In the genomic region with DNA sequence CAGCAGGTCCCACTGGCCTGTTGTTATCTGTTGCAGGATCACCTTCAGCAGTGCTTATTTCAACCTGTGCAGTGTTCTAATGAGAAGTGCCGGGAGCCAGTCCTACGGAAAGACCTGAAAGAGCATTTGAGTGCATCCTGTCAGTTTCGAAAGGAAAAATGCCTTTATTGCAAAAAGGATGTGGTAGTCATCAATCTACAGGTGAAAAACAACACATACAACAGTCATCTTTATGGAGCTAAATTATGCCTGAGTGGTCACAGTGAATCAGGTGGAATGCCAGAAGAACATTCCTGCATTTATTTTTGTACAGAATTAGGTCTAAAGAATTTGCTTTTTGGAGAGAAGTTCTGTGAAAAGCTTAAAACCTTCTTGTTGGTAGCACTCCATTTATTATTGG, we compare ENCODE assay signal across 1 cellular context.
TF ChIP-seq lines count a peak whose summit lies in the region.

No MANE protein-coding gene starts in this region.

TF ChIP-seq in IMR-90, 13 proteins besides CTCF, POLR2A, EP300 and RAD21:
- TF ChIP-seq SMC3 (IDR thresholded peaks at IDR 0.05; ENCODE audit: low read depth, low read length), result no peak
- TF ChIP-seq RCOR1 (IDR thresholded peaks at IDR 0.05; ENCODE audit: insufficient replicate concordance, low read length), result no peak
- no peak for TF ChIP-seq RFX5 (IDR thresholded peaks at IDR 0.05; ENCODE audit: low read depth, low read length)
- no peak for TF ChIP-seq CHD1 (IDR thresholded peaks at IDR 0.05; ENCODE audit: low read depth, low read length)
- no peak for TF ChIP-seq MXI1 (IDR thresholded peaks at IDR 0.05; ENCODE audit: borderline replicate concordance, low read depth, low read length)
